In the genomic region with DNA sequence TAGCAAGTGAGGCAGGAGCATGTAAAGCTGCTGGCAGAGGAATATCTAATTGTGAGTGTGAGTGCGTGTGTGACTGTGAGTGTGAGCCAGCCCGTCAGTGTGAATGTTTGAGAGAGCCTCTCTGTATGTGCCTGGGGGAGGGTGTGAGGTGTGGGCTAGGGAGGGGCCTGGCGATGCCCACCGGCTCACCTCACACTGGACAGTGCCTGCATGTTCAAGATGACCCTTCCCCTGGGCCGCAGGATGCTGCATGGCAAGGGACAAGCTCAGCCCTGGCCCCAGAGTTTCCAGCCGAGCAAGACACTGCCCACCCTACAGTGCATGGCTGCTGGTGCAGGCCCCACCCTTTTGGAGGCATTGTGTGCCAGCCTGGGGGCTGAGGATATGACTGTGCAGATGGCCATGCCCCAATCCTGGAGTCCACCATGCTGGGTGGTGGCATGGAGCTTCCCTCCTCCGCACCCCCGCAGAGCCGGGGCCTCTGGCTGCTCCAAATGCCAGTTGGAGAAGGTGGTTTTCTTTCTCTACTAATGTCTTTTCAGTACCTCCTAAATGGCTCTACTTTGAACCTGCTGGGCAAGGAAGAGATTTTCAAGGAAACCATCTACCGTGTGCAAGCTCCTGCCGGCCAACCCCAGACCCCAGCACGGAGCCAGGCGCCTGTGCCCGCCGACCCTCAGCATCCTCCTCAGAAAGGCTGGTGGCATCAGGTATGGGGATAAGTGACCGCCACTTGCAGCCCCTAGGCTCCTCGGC, we compare ENCODE assay signal across 15 cellular contexts. TPM values are rescaled to one million over a fixed set of nuclear protein-coding genes. Genes with fewer than 3 reads are reported as not detected.
DNase-seq lines count a peak whose midpoint lies in the region; ATAC-seq, FAIRE-seq and TF ChIP-seq lines count a peak whose summit lies in the region.
"Had no signal": no experiment of that assay in that cellular context is flagged by ENCODE, and none has a peak within 500 bp of the region (broad histone marks: within the 10 kb centered on the region; RNA-seq: fewer than 3 reads in every experiment).

No MANE protein-coding gene starts in this region.

- H3K27me3 Mint-ChIP-seq in CD8-positive, alpha-beta memory T cell, result no peaks in the 10 kb centered on the region
- no peaks in the 10 kb centered on the region for H3K27me3 Mint-ChIP-seq in natural killer cell treated with Interleukin-12 subunit alpha and Interleukin-12 subunit beta and Interleukin-15 and Interleukin-18, amount 100 ng/mL, for 72 hours
- H3K27me3 Mint-ChIP-seq: B cell had no signal

- CTCF ChIA-PET in A549 (lab: Yijun Ruan, JAX), result interaction anchor here (1.1 to 2.0 kb wide), 2 partner anchors 9 to 18 kb away, joined by 3 to 10 read pairs; no protein-coding TSS in a partner anchor
- CTCF ChIA-PET in CD8-positive, alpha-beta memory T cell (lab: Charles Lee), result interaction anchor here (1.1 to 3.3 kb wide), 7 partner anchors 11 to 134 kb away, joined by 3 to 12 read pairs (median 3); no protein-coding TSS in a partner anchor

- peaks cover 74 to 97% (median 87%) of the 10 kb centered on the region in 3 donors for H3K4me1 Mint-ChIP-seq in CD8-positive, alpha-beta memory T cell
- peaks cover 64 to 66% of the 10 kb centered on the region in 2 donors for H3K4me1 Mint-ChIP-seq in natural killer cell treated with Interleukin-12 subunit alpha and Interleukin-12 subunit beta and Interleukin-15 and Interleukin-18, amount 100 ng/mL, for 72 hours (ENCODE audit: low read depth in 2 of 2)

- POLR2A ChIA-PET in A549 (lab: Yijun Ruan, JAX), result no interaction called here
- POLR2A ChIA-PET in CD8-positive, alpha-beta memory T cell (lab: Charles Lee), result no interaction called here

- no peaks in the 10 kb centered on the region for H3K4me1 ChIP-seq in A549
- H3K4me1 ChIP-seq in CD8-positive, alpha-beta memory T cell (ENCODE audit: insufficient read depth, low read length), result peaks cover 94% of the 10 kb centered on the region
- H3K4me1 ChIP-seq in body of pancreas, result peaks cover 46% of the 10 kb centered on the region
- H3K4me1 ChIP-seq in vagina, result peaks cover 13% of the 10 kb centered on the region
- H3K4me1 ChIP-seq: gastrocnemius medialis, SJCRH30 had no signal

- TF ChIP-seq RAD21 in A549 (conservative IDR thresholded peaks at IDR 0.05 in 1 of 2, IDR thresholded peaks at IDR 0.05 in 1 of 2), result no peak

- ATAC-seq in A549, result peak; percentile 20 to 23; a peak in 2 of 6 replicates
- no peak for ATAC-seq in body of pancreas
- ATAC-seq in natural killer cell treated with Interleukin-12 subunit alpha and Interleukin-12 subunit beta and Interleukin-15 and Interleukin-18, amount 100 ng/mL, for 72 hours, result peak in 1 of 2 donors; percentile 26
- ATAC-seq in HG02759 (IDR thresholded peaks at IDR 0.05; ENCODE audit: unreplicated experiment), result no peak
- ATAC-seq: gastrocnemius medialis had no signal

- H3K27me3 ChIP-seq in CD8-positive, alpha-beta memory T cell (ENCODE audit: insufficient read depth, low read length, poor library complexity, severe bottlenecking), result no peaks in the 10 kb centered on the region
- H3K27me3 ChIP-seq in body of pancreas, result no peaks in the 10 kb centered on the region
- no peaks in the 10 kb centered on the region for H3K27me3 ChIP-seq in vagina
- H3K27me3 ChIP-seq: gastrocnemius medialis, SJCRH30 had no signal

- no peak for TF ChIP-seq CTCF in A549 (IDR thresholded peaks at IDR 0.05)
- no peak for TF ChIP-seq CTCF in body of pancreas (IDR thresholded peaks at IDR 0.05)
- no peak for TF ChIP-seq CTCF in vagina (IDR thresholded peaks at IDR 0.05)

- H3K4me3 ChIP-seq in A549 (no peak overlapping the region), body of pancreas (no peak overlapping the region), vagina (no peak overlapping the region)
- H3K4me3 ChIP-seq in CD8-positive, alpha-beta memory T cell (ENCODE audit: low read length), result no peak overlapping the region
- H3K4me3 ChIP-seq: gastrocnemius medialis, SJCRH30 had no signal

- H3K36me3 Mint-ChIP-seq in CD8-positive, alpha-beta memory T cell, result peaks cover 5 to 71% (median 17%) of the 10 kb centered on the region in 3 donors
- H3K36me3 Mint-ChIP-seq in natural killer cell treated with Interleukin-12 subunit alpha and Interleukin-12 subunit beta and Interleukin-15 and Interleukin-18, amount 100 ng/mL, for 72 hours, result peaks cover 15% of the 10 kb centered on the region

- TF ChIP-seq POLR2A in A549 (IDR thresholded peaks at IDR 0.05; ENCODE audit: low read length), result no peak
- TF ChIP-seq POLR2A in body of pancreas (IDR thresholded peaks at IDR 0.05), result no peak
- TF ChIP-seq POLR2A in vagina (IDR thresholded peaks at IDR 0.05), result no peak

- no peak overlapping the region for H3K4me2 ChIP-seq in A549

- H3K27ac Mint-ChIP-seq in CD8-positive, alpha-beta memory T cell, result peak overlapping the region; percentile 38 to 93 (median 88)
- H3K27ac Mint-ChIP-seq in natural killer cell treated with Interleukin-12 subunit alpha and Interleukin-12 subunit beta and Interleukin-15 and Interleukin-18, amount 100 ng/mL, for 72 hours, result peak overlapping the region; percentile 82 to 87
- H3K27ac Mint-ChIP-seq: B cell had no signal

- DNase-seq in A549 (ENCODE audit: low read depth in 1 of 2, low spot score in 1 of 2), result no peak
- DNase-seq in CD8-positive, alpha-beta memory T cell, result no peak
- DNase-seq in body of pancreas, result no peak
- DNase-seq in natural killer cell treated with Interleukin-12 subunit alpha and Interleukin-12 subunit beta and Interleukin-15 and Interleukin-18, amount 100 ng/mL, for 72 hours (ENCODE audit: low spot score), result no peak
- DNase-seq in vagina (ENCODE audit: extremely low spot score in 2 of 2), result no peak
- DNase-seq in foreskin melanocyte, result no peak
- DNase-seq in NCI-H226, result no peak
- DNase-seq: gastrocnemius medialis; NCI-H1048; NCI-H2171 treated with DMSO at 0.1 percent for 48 hours; NK-92 treated with Interleukin-12 subunit alpha and Interleukin-12 subunit beta, amount 100 ng/mL, for 24 hours; SJCRH30 had no signal

- H3K27ac ChIP-seq in A549 (no peak overlapping the region), body of pancreas (peak overlapping the region; percentile 58 to 86 (median 80)), vagina (no peak overlapping the region)
- H3K27ac ChIP-seq in CD8-positive, alpha-beta memory T cell (ENCODE audit: low read depth, low read length), result no peak overlapping the region
- H3K27ac ChIP-seq: gastrocnemius medialis, SJCRH30 had no signal

- no peak for TF ChIP-seq EP300 in A549 (IDR thresholded peaks at IDR 0.05)

- H3K9me3 ChIP-seq in A549, result no peaks in the 10 kb centered on the region
- no peaks in the 10 kb centered on the region for H3K9me3 ChIP-seq in CD8-positive, alpha-beta memory T cell (ENCODE audit: low read length)
- no peaks in the 10 kb centered on the region for H3K9me3 ChIP-seq in body of pancreas
- H3K9me3 ChIP-seq in vagina, result no peaks in the 10 kb centered on the region
- H3K9me3 ChIP-seq: gastrocnemius medialis, SJCRH30 had no signal

- H3K4me3 Mint-ChIP-seq in CD8-positive, alpha-beta memory T cell, result peak overlapping the region in 3 of 7 donors; percentile 13 to 50 (median 48)
- no peak overlapping the region for H3K4me3 Mint-ChIP-seq in natural killer cell treated with Interleukin-12 subunit alpha and Interleukin-12 subunit beta and Interleukin-15 and Interleukin-18, amount 100 ng/mL, for 72 hours
- H3K4me3 Mint-ChIP-seq: B cell had no signal

- peaks cover 31% of the 10 kb centered on the region for H3K36me3 ChIP-seq in CD8-positive, alpha-beta memory T cell (ENCODE audit: insufficient read depth, low read length)
- H3K36me3 ChIP-seq in body of pancreas (replicated peaks in 1 of 2; ENCODE audit: insufficient read depth in 1 of 2, low read depth in 2 of 2) (no peaks in the 10 kb centered on the region), vagina (no peaks in the 10 kb centered on the region)
- H3K36me3 ChIP-seq: gastrocnemius medialis, SJCRH30 had no signal

- no peaks in the 10 kb centered on the region for H3K9me3 Mint-ChIP-seq in CD8-positive, alpha-beta memory T cell
- no peaks in the 10 kb centered on the region for H3K9me3 Mint-ChIP-seq in natural killer cell treated with Interleukin-12 subunit alpha and Interleukin-12 subunit beta and Interleukin-15 and Interleukin-18, amount 100 ng/mL, for 72 hours

- intact Hi-C loops in body of pancreas (cut with DNase I), result no loop called here
- intact Hi-C loops in vagina (cut with DNase I), result no loop called here

- WGBS in A549 (ENCODE audit: missing lambda C conversion rate), result 71% methylated on average over 16 of the region's 17 CpGs
- WGBS in body of pancreas, 2 donors, result 72 to 85% methylated on average over 10 to 17 of the region's 17 CpGs

- FAIRE-seq in A549 (lab: Jason Lieb, UNC), result no peak
- FAIRE-seq: GM12891 had no signal

TF ChIP-seq in A549, 52 proteins besides CTCF, POLR2A, EP300 and RAD21:
- TF ChIP-seq EHF (CRISPR knock-in tag; IDR thresholded peaks at IDR 0.05) (no peak), CBX8 (IDR thresholded peaks at IDR 0.05) (no peak), NFE2L2 (conservative IDR thresholded peaks at IDR 0.05; ENCODE audit: low read length) (no peak), ZNF302 (CRISPR knock-in tag; IDR thresholded peaks at IDR 0.05) (no peak), RFX5 (IDR thresholded peaks at IDR 0.05) (no peak), HEYL (CRISPR knock-in tag; IDR thresholded peaks at IDR 0.05) (no peak), KDM5A (IDR thresholded peaks at IDR 0.05) (no peak), FOSB (CRISPR knock-in tag; IDR thresholded peaks at IDR 0.05) (no peak)

RNA-seq across cellular contexts. Expression of gene FGD3, which starts 27.6 kb away (rescaled TPM):
- polyA plus RNA-seq in A549 (2011; rRNA removed) (0.23 and 0.26 TPM in 2 replicates), A549 (2017; fragmentation: RNase III; extraction: RNeasy Plus Mini Kit Qiagen cat#74134 plus additional on column Dnase treatment) (0.18 to 0.26 TPM (median 0.24 TPM) in 3 replicates)
- 0.32 and 0.33 TPM in 2 replicates for polyA plus RNA-seq in A549 (2012; cell fraction: cytosol; rRNA removed)
- polyA plus RNA-seq in A549 (2012; cell fraction: nucleus; rRNA removed), result 0.29 and 0.43 TPM in 2 replicates
- polyA minus RNA-seq in A549 (2011; rRNA and poly(A)+ RNA removed), result 0.25 and 0.44 TPM in 2 replicates
- total RNA-seq in CD8-positive, alpha-beta memory T cell, result 10 to 100 TPM; 54.6 to 56.5 TPM
- 134 TPM for polyA plus RNA-seq in CD8-positive, alpha-beta memory T cell
- total RNA-seq in body of pancreas (10 to 100 TPM; 12.2 to 13.2 TPM), vagina (19.9 TPM)
- total RNA-seq in natural killer cell treated with Interleukin-12 subunit alpha and Interleukin-12 subunit beta and Interleukin-15 and Interleukin-18, amount 100 ng/mL, for 72 hours, result 10 to 100 TPM; 42.0 to 43.3 TPM

Comparison
In these comparisons a context has a peak if more than half of its experiments do, and no peak if none do; other contexts are left out.
1. ATAC-seq: peak in A549 (2 of 2); none in body of pancreas (single experiment) and HG02759 (single experiment).
2. H3K27ac ChIP-seq: peak in body of pancreas (4 of 4); none in A549 (0 of 2), CD8-positive, alpha-beta memory T cell (single experiment) and vagina (single experiment).